ENCODE assay signal across 18 cellular contexts in the genomic region with DNA sequence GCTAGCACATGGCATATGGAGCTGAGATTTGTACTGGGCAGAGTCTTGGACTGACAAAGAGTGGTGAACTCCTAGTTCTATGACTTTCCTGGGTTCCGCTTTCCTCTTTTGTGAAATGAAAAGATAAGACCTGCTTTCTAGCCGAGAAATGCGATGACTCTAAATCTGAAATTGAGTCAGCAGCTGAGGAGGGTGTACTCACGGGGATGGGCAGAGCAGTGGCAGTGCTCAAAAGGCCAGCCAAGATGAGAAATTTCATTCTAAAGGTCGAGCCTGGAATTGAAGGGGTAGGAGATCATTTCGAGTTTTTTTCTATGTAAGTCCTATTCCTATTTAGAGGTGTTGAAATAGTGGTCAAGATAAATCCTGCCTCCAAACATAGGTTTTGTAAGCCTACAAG. TPM values are rescaled to one million over a fixed set of nuclear protein-coding genes. Genes with fewer than 3 reads are reported as not detected.
DNase-seq lines count a peak whose midpoint lies in the region; ATAC-seq and TF ChIP-seq lines count a peak whose summit lies in the region.
"Had no signal": no experiment of that assay in that cellular context is flagged by ENCODE, and none has a peak within 500 bp of the region (broad histone marks: within the 10 kb centered on the region; RNA-seq: fewer than 3 reads in every experiment).

No MANE protein-coding gene starts in this region.

- peak overlapping the region; percentile 46 for H3K4me2 ChIP-seq in OCI-LY3 (ENCODE audit: low read length)
- H3K4me2 ChIP-seq: KMS-11 had no signal

- no peaks in the 10 kb centered on the region for H3K9me3 ChIP-seq in OCI-LY3 (ENCODE audit: insufficient read depth, low read length)
- H3K9me3 ChIP-seq in CD8-positive, alpha-beta T cell (ENCODE audit: low read length), result no peaks in the 10 kb centered on the region

- no peaks in the 10 kb centered on the region for H3K9me3 Mint-ChIP-seq in activated CD4-positive, alpha-beta T cell treated with anti-CD3 and anti-CD28 coated beads for 36 hours (ENCODE audit: low read depth)
- no peaks in the 10 kb centered on the region for H3K9me3 Mint-ChIP-seq in nephron progenitor cell
- H3K9me3 Mint-ChIP-seq in CD8-positive, alpha-beta T cell, result no peaks in the 10 kb centered on the region
- H3K9me3 Mint-ChIP-seq: CD4-positive, alpha-beta memory T cell had no signal

- H3K9ac ChIP-seq in OCI-LY3 (ENCODE audit: low read length), result no peak overlapping the region
- H3K9ac ChIP-seq: KMS-11 had no signal

- no peaks in the 10 kb centered on the region for H3K27me3 ChIP-seq in OCI-LY3 (ENCODE audit: low read depth, low read length)
- no peaks in the 10 kb centered on the region for H3K27me3 ChIP-seq in CD8-positive, alpha-beta T cell (ENCODE audit: insufficient read depth, low read length)
- no peaks in the 10 kb centered on the region for H3K27me3 ChIP-seq in brain microvascular endothelial cell (replicated peaks)

- no peak overlapping the region for H3K4me3 Mint-ChIP-seq in activated CD4-positive, alpha-beta T cell treated with anti-CD3 and anti-CD28 coated beads for 36 hours
- no peak overlapping the region for H3K4me3 Mint-ChIP-seq in nephron progenitor cell
- no peak overlapping the region for H3K4me3 Mint-ChIP-seq in CD8-positive, alpha-beta T cell
- H3K4me3 Mint-ChIP-seq: CD4-positive, alpha-beta memory T cell had no signal

- ATAC-seq in activated CD4-positive, alpha-beta T cell treated with anti-CD3 and anti-CD28 coated beads for 36 hours, result peak; percentile 16
- no peak for ATAC-seq in CD8-positive, alpha-beta T cell
- ATAC-seq: HepG2 had no signal

- intact Hi-C loops in activated CD4-positive, alpha-beta T cell treated with anti-CD3 and anti-CD28 coated beads for 36 hours (cut with DNase I, micrococcal nuclease), result loop anchor here (5.0 kb wide), 1 partner anchor 117 kb away; no protein-coding TSS in a partner anchor
- intact Hi-C loops in CD8-positive, alpha-beta T cell (cut with DNase I, micrococcal nuclease), result loop anchor here (5.0 kb wide), 3 partner anchors 112 to 197 kb away; no protein-coding TSS in a partner anchor

- H4K20me1 ChIP-seq in OCI-LY3 (ENCODE audit: insufficient read depth, low read length), result no peaks in the 10 kb centered on the region

- no peaks in the 10 kb centered on the region for H3K27me3 Mint-ChIP-seq in activated CD4-positive, alpha-beta T cell treated with anti-CD3 and anti-CD28 coated beads for 36 hours
- H3K27me3 Mint-ChIP-seq in nephron progenitor cell (ENCODE audit: low read depth, poor library complexity), result no peaks in the 10 kb centered on the region
- H3K27me3 Mint-ChIP-seq in CD8-positive, alpha-beta T cell (ENCODE audit: low read depth), result no peaks in the 10 kb centered on the region
- H3K27me3 Mint-ChIP-seq: CD4-positive, alpha-beta memory T cell had no signal

- no peak overlapping the region for H3K4me3 ChIP-seq in OCI-LY3 (ENCODE audit: low read length)
- no peak overlapping the region for H3K4me3 ChIP-seq in cardiac fibroblast (replicated peaks in 1 of 2; ENCODE audit: low read depth in 2 of 2, low read length in 2 of 2)
- H3K4me3 ChIP-seq in CD8-positive, alpha-beta T cell (ENCODE audit: low read depth, low read length), result no peak overlapping the region
- no peak overlapping the region for H3K4me3 ChIP-seq in brain microvascular endothelial cell (ENCODE audit: low read depth, low read length)

- no peaks in the 10 kb centered on the region for H3K79me2 ChIP-seq in OCI-LY3 (ENCODE audit: low read length)

- no peak for TF ChIP-seq CTCF in OCI-LY3 (IDR thresholded peaks at IDR 0.05; ENCODE audit: low read depth, low read length)
- TF ChIP-seq CTCF in cardiac fibroblast (IDR thresholded peaks at IDR 0.05; ENCODE audit: low read depth, low read length), result no peak
- TF ChIP-seq CTCF in nephron progenitor cell (IDR thresholded peaks at IDR 0.05), result no peak
- TF ChIP-seq CTCF in CD8-positive, alpha-beta T cell (IDR thresholded peaks at IDR 0.05), result no peak
- no peak for TF ChIP-seq CTCF in brain microvascular endothelial cell (IDR thresholded peaks at IDR 0.05; ENCODE audit: low read depth, low read length, missing control alignments)

- DNase-seq in activated CD4-positive, alpha-beta T cell treated with anti-CD3 and anti-CD28 coated beads for 36 hours, result no peak
- DNase-seq in activated CD4-positive, alpha-beta T cell treated with anti-CD3 and anti-CD28 coated beads, Interleukin-2, amount 50 U/mL, for 1 hour, result no peak
- DNase-seq in cardiac fibroblast (ENCODE audit: low read depth in 2 of 2) (peak; percentile 24 to 82), nephron progenitor cell (no peak), D341Med (ENCODE audit: low spot score) (no peak), brain microvascular endothelial cell (no peak)
- DNase-seq in CD8-positive, alpha-beta T cell, result no peak
- DNase-seq: CD4-positive, alpha-beta memory T cell; DMS79; NCI-H1092; NCI-H1694; NCI-H524 treated with DMSO at 0.1 percent for 48 hours; SIG-M5 had no signal

- POLR2A ChIA-PET in activated CD4-positive, alpha-beta T cell treated with anti-CD3 and anti-CD28 coated beads for 36 hours (lab: Charles Lee), result no interaction called here
- POLR2A ChIA-PET in CD8-positive, alpha-beta T cell (lab: Charles Lee), result no interaction called here

- H3K36me3 ChIP-seq in OCI-LY3 (replicated peaks; ENCODE audit: low read depth, low read length) (no peaks in the 10 kb centered on the region), brain microvascular endothelial cell (replicated peaks) (no peaks in the 10 kb centered on the region)
- H3K36me3 ChIP-seq in CD8-positive, alpha-beta T cell (ENCODE audit: insufficient read depth, low read length), result no peaks in the 10 kb centered on the region

- no peaks in the 10 kb centered on the region for H3K4me1 Mint-ChIP-seq in activated CD4-positive, alpha-beta T cell treated with anti-CD3 and anti-CD28 coated beads for 36 hours
- H3K4me1 Mint-ChIP-seq in nephron progenitor cell, result peaks cover 9% of the 10 kb centered on the region
- no peaks in the 10 kb centered on the region for H3K4me1 Mint-ChIP-seq in CD8-positive, alpha-beta T cell (ENCODE audit: low read depth)

- in situ Hi-C loops in brain microvascular endothelial cell (cut with HindIII; ENCODE audit: low pct_ligation_motif_present, low sequenced_read_pairs), result no loop called here

- H2AFZ ChIP-seq in OCI-LY3 (ENCODE audit: low read depth, low read length), result no peak overlapping the region

- no peaks in the 10 kb centered on the region for H3K36me3 Mint-ChIP-seq in activated CD4-positive, alpha-beta T cell treated with anti-CD3 and anti-CD28 coated beads for 36 hours (ENCODE audit: low read depth)
- H3K36me3 Mint-ChIP-seq in nephron progenitor cell (ENCODE audit: low read depth), result no peaks in the 10 kb centered on the region
- no peaks in the 10 kb centered on the region for H3K36me3 Mint-ChIP-seq in CD8-positive, alpha-beta T cell
- H3K36me3 Mint-ChIP-seq: CD4-positive, alpha-beta memory T cell had no signal

- H3K4me1 ChIP-seq in OCI-LY3 (ENCODE audit: low read length), result peaks cover 13% of the 10 kb centered on the region
- H3K4me1 ChIP-seq in CD8-positive, alpha-beta T cell (ENCODE audit: insufficient read depth, low read length), result no peaks in the 10 kb centered on the region

- H3K27ac Mint-ChIP-seq in activated CD4-positive, alpha-beta T cell treated with anti-CD3 and anti-CD28 coated beads for 36 hours, result no peak overlapping the region
- H3K27ac Mint-ChIP-seq in nephron progenitor cell, result peak overlapping the region; percentile 32
- H3K27ac Mint-ChIP-seq in CD8-positive, alpha-beta T cell, result no peak overlapping the region

- no peak overlapping the region for H3K27ac ChIP-seq in OCI-LY3 (ENCODE audit: low read length)
- no peak overlapping the region for H3K27ac ChIP-seq in CD8-positive, alpha-beta T cell (ENCODE audit: low read depth, low read length)
- no peak overlapping the region for H3K27ac ChIP-seq in brain microvascular endothelial cell
- H3K27ac ChIP-seq: 22Rv1, KMS-11 had no signal

- CTCF ChIA-PET in activated CD4-positive, alpha-beta T cell treated with anti-CD3 and anti-CD28 coated beads for 36 hours (lab: Charles Lee), result interaction anchor here (6.2 kb wide), 1 partner anchor 116 kb away, joined by 58 read pairs; no protein-coding TSS in a partner anchor
- CTCF ChIA-PET in CD8-positive, alpha-beta T cell (lab: Charles Lee), result interaction anchor here (0.8 to 8.8 kb wide), 3 partner anchors 10 to 116 kb away, joined by 3 to 120 read pairs (median 9); no protein-coding TSS in a partner anchor

RNA-seq across cellular contexts. Expression of gene NUDT9, which starts 47.0 kb away (rescaled TPM):
- total RNA-seq in activated CD4-positive, alpha-beta T cell treated with anti-CD3 and anti-CD28 coated beads for 36 hours, result 10 to 100 TPM in 1 of 2 experiments, 1 to 10 TPM in 1; 9.8 to 13.3 TPM
- total RNA-seq in CD8-positive, alpha-beta T cell, result 1 to 10 TPM; 4.9 to 6.4 TPM

RNA-seq across cellular contexts. Expression of gene SPARCL1, which starts 59.8 kb away (rescaled TPM):
- total RNA-seq in activated CD4-positive, alpha-beta T cell treated with anti-CD3 and anti-CD28 coated beads for 36 hours, result not detected
- total RNA-seq in CD8-positive, alpha-beta T cell, result not detected
- total RNA-seq: CD4-positive, alpha-beta memory T cell; MCF 10A had no signal

Comparison
In these comparisons a context has a peak if more than half of its experiments do, and no peak if none do; other contexts are left out.
1. DNase-seq: peak in cardiac fibroblast (2 of 2); none in activated CD4-positive, alpha-beta T cell treated with anti-CD3 and anti-CD28 coated beads for 36 hours (single experiment), activated CD4-positive, alpha-beta T cell treated with anti-CD3 and anti-CD28 coated beads, Interleukin-2, amount 50 U/mL, for 1 hour (single experiment), nephron progenitor cell (single experiment), D341Med (single experiment), CD8-positive, alpha-beta T cell (0 of 7) and brain microvascular endothelial cell (single experiment).